ENCODE assay signal across 1 cellular context in genomic region chr13:101916758-101917474, GRCh38.
TF ChIP-seq lines count a peak whose summit lies in the region.

No MANE protein-coding gene starts in this region.

TF ChIP-seq in HepG2, 621 proteins besides CTCF, POLR2A, EP300 and RAD21 (continued from another document):
- no peak for TF ChIP-seq ZBTB40 (IDR thresholded peaks at IDR 0.05)
- TF ChIP-seq ZBTB40 (CRISPR knock-in tag; IDR thresholded peaks at IDR 0.05) = no peak
- no peak for TF ChIP-seq SPEN (CRISPR knock-in tag; IDR thresholded peaks at IDR 0.05; ENCODE audit: low read depth)
- TF ChIP-seq HMGXB4 (CRISPR knock-in tag; IDR thresholded peaks at IDR 0.05; ENCODE audit: borderline replicate concordance in 1 of 2, low read depth in 1 of 2) = no peak
- no peak for TF ChIP-seq ZNF451 (CRISPR knock-in tag; IDR thresholded peaks at IDR 0.05)
